Comparison of ENCODE assay signal across 8 cellular contexts in genomic region chr11:118622376-118623290, GRCh38. TPM values are rescaled to one million over a fixed set of nuclear protein-coding genes. Genes with fewer than 3 reads are reported as not detected.
A peak's percentile ranks its signal among the peaks of the same experiment; 100 is the strongest.
DNase-seq lines count a peak whose midpoint lies in the region; ATAC-seq and TF ChIP-seq lines count a peak whose summit lies in the region.

No MANE protein-coding gene starts in this region.

- peak overlapping the region; percentile 2 for H3K27ac ChIP-seq in thymus (ENCODE audit: low read depth)

- peak overlapping the region; percentile 93 to 99 (median 98) for H3K27ac Mint-ChIP-seq in brain

- peaks cover 13% of the 10 kb centered on the region for H3K36me3 Mint-ChIP-seq in brain

- DNase-seq in COLO668 (lab: John Stamatoyannopoulos, UW; ENCODE audit: unreplicated experiment): peak; percentile 70
- peak; percentile 63 to 78 for DNase-seq in NCI-H2081 (lab: John Stamatoyannopoulos, UW)
- DNase-seq in kidney glomerular epithelial cell (lab: John Stamatoyannopoulos, UW): peak; percentile 90
- no peak for DNase-seq in GM13977 (ENCODE audit: low spot score)
- DNase-seq in activated T-cell treated with anti-CD3 and anti-CD28 coated beads for 4 hours: no peak

- no peaks in the 10 kb centered on the region for H3K36me3 ChIP-seq in thymus (ENCODE audit: control insufficient read depth, insufficient read depth)

- H3K9me3 ChIP-seq in thymus (ENCODE audit: control insufficient read depth): no peaks in the 10 kb centered on the region

- H3K4me3 Mint-ChIP-seq in brain: peak overlapping the region; percentile 88 to 94 (median 92)

- peaks cover 0 to 3% (median 0%) of the 10 kb centered on the region in 5 experiments for H3K9me3 Mint-ChIP-seq in brain

- H3K27me3 ChIP-seq in thymus (ENCODE audit: control insufficient read depth, insufficient read depth): no peaks in the 10 kb centered on the region

- no peak overlapping the region for H3K4me3 ChIP-seq in thymus (ENCODE audit: low read length)

- in situ Hi-C loops in GM13977 (cut with MboI; ENCODE audit: low pct_unique_long_range_greater_than_20kb, low sequenced_read_pairs, unreplicated experiment): no loop called here

- no peak for ATAC-seq in HG02884 (IDR thresholded peaks at IDR 0.05; ENCODE audit: unreplicated experiment)

- H3K4me1 ChIP-seq in thymus (ENCODE audit: control insufficient read depth, insufficient read depth, low read length): peaks cover 25% of the 10 kb centered on the region

- TF ChIP-seq CTCF in brain (conservative IDR thresholded peaks at IDR 0.05) (no peak), GM13977 (IDR thresholded peaks at IDR 0.05; ENCODE audit: extremely low read depth, insufficient read depth, missing control alignments) (no peak)

- peaks cover 76% of the 10 kb centered on the region for H3K4me1 Mint-ChIP-seq in brain

- WGBS in thymus: 65% methylated on average over 9 of the region's 9 CpGs

- H3K27me3 Mint-ChIP-seq in brain: peaks cover 3% of the 10 kb centered on the region

RNA-seq across cellular contexts. Expression of gene PHLDB1, which starts 15.2 kb away (rescaled TPM):
- polyA plus RNA-seq in brain (ENCODE audit: insufficient read depth, low read depth, low replicate concordance): 85.1 TPM
- 14.0 TPM for polyA plus RNA-seq in thymus

RNA-seq across cellular contexts. Expression of gene ARCN1, which starts 50.4 kb away (rescaled TPM):
- polyA plus RNA-seq in brain (ENCODE audit: insufficient read depth, low read depth, low replicate concordance): 113 TPM
- polyA plus RNA-seq in thymus: 75.9 TPM

RNA-seq across cellular contexts. Expression of gene TREH, which starts 56.8 kb away (rescaled TPM):
- polyA plus RNA-seq in brain (ENCODE audit: insufficient read depth, low read depth, low replicate concordance) (not detected), thymus (0.39 TPM)

RNA-seq across cellular contexts. Expression of gene IFT46, which starts 56.9 kb away (rescaled TPM):
- 34.3 TPM for polyA plus RNA-seq in brain (ENCODE audit: insufficient read depth, low read depth, low replicate concordance)
- polyA plus RNA-seq in thymus: 29.2 TPM

Comparison
In these comparisons a context has a peak if more than half of its experiments do, and no peak if none do; other contexts are left out.
1. DNase-seq: peak in COLO668 (single experiment), NCI-H2081 (2 of 2) and kidney glomerular epithelial cell (single experiment); none in GM13977 (single experiment) and activated T-cell treated with anti-CD3 and anti-CD28 coated beads for 4 hours (single experiment).